Comparison of ENCODE assay signal across 17 cellular contexts in the genomic region with DNA sequence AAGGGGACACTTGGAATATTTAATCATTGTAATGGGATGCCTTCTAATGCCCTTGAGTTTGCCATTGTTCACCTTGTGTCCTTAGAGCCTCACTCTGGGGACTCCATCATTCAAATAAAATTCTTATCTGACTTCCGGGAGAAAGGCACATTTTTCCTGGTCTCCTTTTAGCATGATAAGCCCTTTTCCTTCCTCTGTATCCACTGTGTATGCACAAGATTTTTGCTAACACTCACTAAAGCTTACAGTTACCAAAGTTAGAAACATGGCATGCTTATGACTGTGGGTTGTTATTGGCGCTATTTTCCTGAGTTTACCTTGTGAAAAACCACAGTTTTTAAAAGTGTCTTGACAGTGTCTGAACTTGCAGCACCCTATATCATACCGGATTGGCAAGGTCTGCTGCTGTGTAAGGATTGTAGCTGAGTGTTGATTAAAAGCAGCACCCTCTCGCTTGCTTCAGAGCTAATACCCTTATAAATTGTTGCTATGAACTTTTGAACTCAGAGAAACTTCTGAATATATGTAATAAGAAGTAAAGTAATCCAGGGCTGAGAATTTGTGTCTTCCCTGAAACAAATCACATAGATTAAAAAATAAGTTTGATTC. TPM values are rescaled to one million over a fixed set of nuclear protein-coding genes. Genes with fewer than 3 reads are reported as not detected.
"Had no signal": no experiment of that assay in that cellular context is flagged by ENCODE, and none has a peak within 500 bp of the region (broad histone marks: within the 10 kb centered on the region; RNA-seq: fewer than 3 reads in every experiment).

No MANE protein-coding gene starts in this region.

- H3K36me3 ChIP-seq: neural progenitor cell, ovary had no signal

- H3K27me3 ChIP-seq: neural progenitor cell, ovary had no signal

- H3K27ac ChIP-seq: coronary artery, neural progenitor cell, ovary, skin epidermis, VCaP had no signal

- H3K4me1 Mint-ChIP-seq: activated CD4-positive, alpha-beta T cell treated with anti-CD3 and anti-CD28 coated beads for 36 hours; activated naive CD8-positive, alpha-beta T cell treated with anti-CD3 and anti-CD28 coated beads, Interleukin-2, amount 50 U/mL, for 24 hours had no signal

- H3K27ac Mint-ChIP-seq: activated CD4-positive, alpha-beta T cell treated with anti-CD3 and anti-CD28 coated beads for 36 hours; activated CD8-positive, alpha-beta T cell treated with anti-CD3 and anti-CD28 coated beads for 36 hours; activated naive CD8-positive, alpha-beta T cell treated with anti-CD3 and anti-CD28 coated beads, Interleukin-2, amount 50 U/mL, for 24 hours; neural progenitor cell had no signal

- H3K9me3 Mint-ChIP-seq: activated CD8-positive, alpha-beta T cell treated with anti-CD3 and anti-CD28 coated beads for 36 hours; activated naive CD8-positive, alpha-beta T cell treated with anti-CD3 and anti-CD28 coated beads, Interleukin-2, amount 50 U/mL, for 24 hours; neural progenitor cell had no signal

- H3K4me3 ChIP-seq: coronary artery, neural progenitor cell, ovary, skin epidermis had no signal

- H3K9me3 ChIP-seq: ovary had no signal

- ATAC-seq: activated CD4-positive, alpha-beta T cell treated with anti-CD3 and anti-CD28 coated beads for 36 hours; activated CD8-positive, alpha-beta T cell treated with anti-CD3 and anti-CD28 coated beads for 36 hours; activated naive CD8-positive, alpha-beta T cell treated with anti-CD3 and anti-CD28 coated beads, Interleukin-2, amount 50 U/mL, for 24 hours had no signal

- DNase-seq: activated CD4-positive, alpha-beta T cell treated with anti-CD3 and anti-CD28 coated beads for 36 hours; activated CD8-positive, alpha-beta memory T cell treated with anti-CD3 and anti-CD28 coated beads, Interleukin-2, amount 50 U/mL, for 48 hours; activated CD8-positive, alpha-beta T cell treated with anti-CD3 and anti-CD28 coated beads for 36 hours; activated naive CD4-positive, alpha-beta T cell; activated naive CD8-positive, alpha-beta T cell treated with anti-CD3 and anti-CD28 coated beads, Interleukin-2, amount 50 U/mL, for 24 hours; central memory CD4-positive, alpha-beta T cell; effector memory CD4-positive, alpha-beta T cell; erythroblast; glutamatergic neuron; mesendoderm; ovary; retina; T1000 had no signal

- H3K4me3 Mint-ChIP-seq: activated CD4-positive, alpha-beta T cell treated with anti-CD3 and anti-CD28 coated beads for 36 hours; activated CD8-positive, alpha-beta T cell treated with anti-CD3 and anti-CD28 coated beads for 36 hours; activated naive CD8-positive, alpha-beta T cell treated with anti-CD3 and anti-CD28 coated beads, Interleukin-2, amount 50 U/mL, for 24 hours; neural progenitor cell had no signal

- H3K36me3 Mint-ChIP-seq: neural progenitor cell had no signal

- H3K27me3 Mint-ChIP-seq: activated naive CD8-positive, alpha-beta T cell treated with anti-CD3 and anti-CD28 coated beads, Interleukin-2, amount 50 U/mL, for 24 hours had no signal

RNA-seq across cellular contexts. Expression of a gene that starts 46.4 kb away (rescaled TPM):
- total RNA-seq: activated CD4-positive, alpha-beta T cell treated with anti-CD3 and anti-CD28 coated beads for 36 hours; activated CD8-positive, alpha-beta T cell treated with anti-CD3 and anti-CD28 coated beads for 36 hours had no signal
